8 cellular contexts compared by ENCODE assay signal in the genomic region with DNA sequence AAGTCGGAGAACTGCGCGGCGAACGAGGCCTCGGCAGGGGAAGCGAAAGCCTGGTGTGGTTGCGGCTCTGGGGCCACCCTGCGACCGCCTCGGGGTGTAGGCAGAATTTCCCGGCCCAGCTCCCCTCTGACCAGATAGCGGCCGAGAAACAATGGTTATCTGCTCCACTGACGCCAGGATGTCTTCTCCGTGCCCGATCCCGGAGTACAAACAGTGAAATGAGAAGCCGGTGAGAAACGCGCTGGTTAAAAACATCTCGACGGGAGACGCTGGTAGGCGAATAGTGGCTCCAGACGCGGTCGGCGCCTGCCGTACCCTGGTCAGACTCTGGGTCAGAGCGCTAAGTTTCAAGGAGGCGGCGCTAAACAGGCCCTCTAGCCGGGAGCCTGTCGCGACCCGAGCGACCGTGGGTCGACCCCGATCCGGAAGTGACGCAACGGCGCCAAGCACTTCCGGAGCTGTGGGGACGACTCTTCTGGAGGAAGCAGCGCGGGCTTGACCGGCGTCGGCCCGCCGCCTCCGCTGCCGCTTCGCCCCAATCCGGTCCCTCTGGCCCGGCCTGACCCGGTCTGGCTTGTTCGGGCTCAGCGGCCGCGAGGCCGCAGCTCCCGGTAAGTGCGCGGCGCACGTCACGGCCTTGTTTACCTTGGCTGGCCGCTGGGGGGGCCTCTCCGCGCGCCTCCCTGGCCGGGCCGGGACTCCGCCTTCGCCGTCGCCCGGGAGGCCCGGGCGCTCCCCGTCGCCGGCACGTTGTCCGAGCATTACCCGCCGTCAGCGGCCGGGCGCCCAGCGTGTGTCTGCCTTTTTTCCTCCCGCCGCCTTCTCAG. TPM values are rescaled to one million over a fixed set of nuclear protein-coding genes. Genes with fewer than 3 reads are reported as not detected.
A peak's percentile ranks its signal among the peaks of the same experiment; 100 is the strongest.
DNase-seq lines count a peak whose midpoint lies in the region; ATAC-seq and TF ChIP-seq lines count a peak whose summit lies in the region.

Gene ARIH2, plus strand, starts transcription at position 455 of the 827 bp plus-strand sequence. CDS start 8,717 bp downstream, outside the sequence.

- H3K4me1 Mint-ChIP-seq in activated T-cell treated with anti-CD3 and anti-CD28 coated beads, Interleukin-2, amount 50 U/mL, for 24 hours (ENCODE audit: low read depth), result peaks cover 32% of the 10 kb centered on the region

- peak within 1 kb of the TSS; percentile 98 for H3K4me3 Mint-ChIP-seq in activated T-cell treated with anti-CD3 and anti-CD28 coated beads, Interleukin-2, amount 50 U/mL, for 24 hours

- CTCF ChIA-PET in PC-9 (lab: Charles Lee), result no interaction called here

- H3K9ac ChIP-seq in HUES48 (ENCODE audit: low read depth, low read length), result peak within 1 kb of the TSS; percentile 68
- peak within 1 kb of the TSS; percentile 73 for H3K9ac ChIP-seq in muscle layer of colon (ENCODE audit: low read length)

- DNase-seq in DMS 273 treated with DMSO at 0.1 percent for 48 hours (lab: John Stamatoyannopoulos, UW) (peak; percentile 40), PC-9 (peak; percentile 84 to 87)
- peak; percentile 94 for DNase-seq in activated T-cell treated with anti-CD3 and anti-CD28 coated beads, Interleukin-2, amount 50 U/mL, for 24 hours
- peak; percentile 71 to 85 for DNase-seq in stimulated activated CD8-positive, alpha-beta memory T cell treated with anti-CD3 and anti-CD28 coated beads, Interleukin-7, amount 100 ng/mL, for 4 hours (ENCODE audit: low read depth in 2 of 2)

- H3K4me2 ChIP-seq in PC-9, result peak within 1 kb of the TSS; percentile 100

- no peaks in the 10 kb centered on the region for H3K9me3 ChIP-seq in HUES48 (ENCODE audit: control insufficient read depth, insufficient read depth, low read length)
- no peaks in the 10 kb centered on the region for H3K9me3 ChIP-seq in PC-9 (ENCODE audit: insufficient read depth, low read depth)
- no peaks in the 10 kb centered on the region for H3K9me3 ChIP-seq in esophagus (ENCODE audit: control insufficient read depth in 2 of 2, insufficient read depth in 1 of 2, low read depth in 1 of 2, low read length in 1 of 2)
- no peaks in the 10 kb centered on the region for H3K9me3 ChIP-seq in muscle layer of colon (ENCODE audit: low read length)

- TF ChIP-seq CTCF in PC-9 (conservative IDR thresholded peaks at IDR 0.05), result no peak

- H3K27ac Mint-ChIP-seq in activated T-cell treated with anti-CD3 and anti-CD28 coated beads, Interleukin-2, amount 50 U/mL, for 24 hours, result peak within 1 kb of the TSS; percentile 100

- H3K36me3 ChIP-seq in HUES48 (ENCODE audit: control insufficient read depth, insufficient read depth, low read length), result peaks cover 14% of the 10 kb centered on the region
- H3K36me3 ChIP-seq in PC-9 (ENCODE audit: low read depth), result peaks cover 5% of the 10 kb centered on the region; the same call in 1 of the 2 replicates
- no peaks in the 10 kb centered on the region for H3K36me3 ChIP-seq in esophagus (ENCODE audit: control insufficient read depth in 2 of 2, insufficient read depth in 2 of 2, low read length in 1 of 2)
- peaks cover 6% of the 10 kb centered on the region for H3K36me3 ChIP-seq in muscle layer of colon (ENCODE audit: insufficient read depth, low read length)

- H2AFZ ChIP-seq in PC-9, result peak within 1 kb of the TSS; percentile 97

- intact Hi-C loops in PC-9 (cut with micrococcal nuclease; ENCODE audit: unreplicated experiment), result loop anchor here (10.0 kb wide), 1 partner anchor 414 kb away; the partner anchor contains the start of gene SHISA5

- H4K20me1 ChIP-seq in PC-9 (ENCODE audit: insufficient read depth), result peaks cover 16% of the 10 kb centered on the region

- H3K27me3 ChIP-seq in HUES48 (ENCODE audit: control insufficient read depth, insufficient read depth, low read length) (no peaks in the 10 kb centered on the region), PC-9 (ENCODE audit: insufficient read depth, low read depth) (no peaks in the 10 kb centered on the region), esophagus (ENCODE audit: control insufficient read depth in 1 of 2, insufficient read depth in 2 of 2, low read length in 2 of 2) (no peaks in the 10 kb centered on the region), muscle layer of colon (ENCODE audit: control insufficient read depth in 1 of 2, insufficient read depth in 2 of 2, low read length in 2 of 2) (no peaks in the 10 kb centered on the region)

- POLR2A ChIA-PET in PC-9 (lab: Charles Lee; ENCODE audit: unreplicated experiment), result interaction anchor here (0.6 to 0.7 kb wide), 5 partner anchors 14 to 643 kb away, joined by 3 read pairs; partner anchors contain the start of gene SLC25A20

- TSS peak; percentile 94 for BruUV-seq in PC-9 (replicated peaks; lab: Mats Ljungman, UMichigan)

- peaks cover 40% of the 10 kb centered on the region for H3K36me3 Mint-ChIP-seq in activated T-cell treated with anti-CD3 and anti-CD28 coated beads, Interleukin-2, amount 50 U/mL, for 24 hours (ENCODE audit: low read depth)

- H3K9me3 Mint-ChIP-seq in activated T-cell treated with anti-CD3 and anti-CD28 coated beads, Interleukin-2, amount 50 U/mL, for 24 hours, result no peaks in the 10 kb centered on the region

- peak within 1 kb of the TSS; percentile 91 for H3K27ac ChIP-seq in HUES48 (ENCODE audit: low read depth, low read length)
- peak within 1 kb of the TSS; percentile 96 for H3K27ac ChIP-seq in PC-9
- peak within 1 kb of the TSS; percentile 96 to 100 for H3K27ac ChIP-seq in esophagus (ENCODE audit: low read depth in 2 of 2, low read length in 1 of 2)
- peak within 1 kb of the TSS; percentile 98 for H3K27ac ChIP-seq in muscle layer of colon (ENCODE audit: low read depth, low read length)

- WGBS in esophagus, 2 donors, result 0% methylated on average over 82 to 97 of the region's 97 CpGs

- H3K4me3 ChIP-seq in HUES48 (ENCODE audit: low read depth, low read length), result peak within 1 kb of the TSS; percentile 67
- peak within 1 kb of the TSS; percentile 62 for H3K4me3 ChIP-seq in PC-9
- H3K4me3 ChIP-seq in esophagus (ENCODE audit: low read depth in 1 of 2, low read length in 2 of 2), result peak within 1 kb of the TSS; percentile 73 to 92
- H3K4me3 ChIP-seq in muscle layer of colon (ENCODE audit: low read depth in 1 of 2, low read length in 2 of 2), result peak within 1 kb of the TSS; percentile 70 to 88

- H3K79me2 ChIP-seq in PC-9 (ENCODE audit: low read depth), result peaks cover 41% of the 10 kb centered on the region

- peaks cover 21% of the 10 kb centered on the region for H3F3A ChIP-seq in PC-9 (ENCODE audit: insufficient read depth, low read depth)

- ATAC-seq in GM21390 (IDR thresholded peaks at IDR 0.05; ENCODE audit: unreplicated experiment), result peak; percentile 77

- H3K4me1 ChIP-seq in HUES48 (ENCODE audit: control insufficient read depth, insufficient read depth, low read length) (no peaks in the 10 kb centered on the region), PC-9 (replicated peaks; ENCODE audit: insufficient read depth) (peaks cover 13% of the 10 kb centered on the region), esophagus (ENCODE audit: control insufficient read depth in 2 of 2, insufficient read depth in 2 of 2, low read length in 1 of 2) (peaks cover 0 to 4% of the 10 kb centered on the region in 2 donors), muscle layer of colon (ENCODE audit: insufficient read depth, low read length) (peaks cover 11% of the 10 kb centered on the region)

- no peaks in the 10 kb centered on the region for H3K9me2 ChIP-seq in PC-9 (ENCODE audit: insufficient read depth)

- H3K27me3 Mint-ChIP-seq in activated T-cell treated with anti-CD3 and anti-CD28 coated beads, Interleukin-2, amount 50 U/mL, for 24 hours, result no peaks in the 10 kb centered on the region

RNA-seq across cellular contexts. Expression of gene ARIH2, which starts in this region (rescaled TPM):
- 86.1 and 96.8 TPM in 2 replicates for total RNA-seq in PC-9 (2021)
- 10 to 100 TPM; 32.8 to 36.5 TPM for polyA plus RNA-seq in esophagus

Comparison
In these comparisons a context has a peak if more than half of its experiments do, and no peak if none do; other contexts are left out.
1. Peak in every context shown above with its lines: DNase-seq, ATAC-seq, H3K4me3 ChIP-seq and H3K27ac ChIP-seq.
2. DNase-seq: peak in every context shown above with its lines; median percentile 94 in activated T-cell treated with anti-CD3 and anti-CD28 coated beads, Interleukin-2, amount 50 U/mL, for 24 hours; 86 in PC-9; 78 in stimulated activated CD8-positive, alpha-beta memory T cell treated with anti-CD3 and anti-CD28 coated beads, Interleukin-7, amount 100 ng/mL, for 4 hours; 40 in DMS 273 treated with DMSO at 0.1 percent for 48 hours.